In the genomic region with DNA sequence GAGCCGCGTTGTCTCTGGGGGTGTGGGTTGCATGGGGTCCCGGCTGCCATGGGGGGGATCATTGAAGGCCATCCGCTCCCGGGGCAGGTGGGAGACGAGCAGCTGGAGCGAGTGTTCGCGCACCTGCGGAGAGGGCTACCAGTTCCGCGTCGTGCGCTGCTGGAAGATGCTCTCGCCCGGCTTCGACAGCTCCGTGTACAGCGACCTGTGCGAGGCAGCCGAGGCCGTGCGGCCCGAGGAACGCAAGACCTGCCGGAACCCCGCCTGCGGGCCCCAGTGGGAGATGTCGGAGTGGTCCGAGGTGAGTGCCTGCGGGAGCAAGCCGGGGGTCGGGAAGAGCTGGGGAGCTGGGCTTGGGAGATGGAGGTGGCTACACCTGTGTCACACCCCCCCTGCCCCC, we compare ENCODE assay signal across 9 cellular contexts. TPM values are rescaled to one million over a fixed set of nuclear protein-coding genes. Genes with fewer than 3 reads are reported as not detected.
"Had no signal": no experiment of that assay in that cellular context is flagged by ENCODE, and none has a peak within 500 bp of the region (broad histone marks: within the 10 kb centered on the region; RNA-seq: fewer than 3 reads in every experiment).

No MANE protein-coding gene starts in this region.

- H3K4me1 ChIP-seq: HAP-1 had no signal

- H3K27ac ChIP-seq: GM23248 had no signal

- H3K27ac Mint-ChIP-seq: HFFc6 had no signal

- H2AFZ ChIP-seq: GM23248 had no signal

- H3K9ac ChIP-seq: GM23248 had no signal

- H3K9me3 Mint-ChIP-seq: HFFc6 had no signal

- H3K4me3 ChIP-seq: GM23248, HAP-1, K562 had no signal

- H3K9me3 ChIP-seq: HAP-1 had no signal

- H3K36me3 ChIP-seq: HAP-1 had no signal

- H3K4me3 Mint-ChIP-seq: HFFc6 had no signal

- DNase-seq: GM23248, GOT3, H7, HFFc6, IMR-90 had no signal

RNA-seq across cellular contexts. Expression of gene ADAMTSL2, which starts 33.7 kb away (rescaled TPM):
- total RNA-seq: H4, IMR-90 had no signal
- polyA plus RNA-seq: GM23248, IMR-90, K562 had no signal

RNA-seq across cellular contexts. Expression of gene FAM163B, which starts 41.0 kb away (rescaled TPM):
- total RNA-seq: GM23248, H4, HFFc6, HT-29, IMR-90, K562 had no signal
- polyA plus RNA-seq: GM23248, IMR-90, K562 had no signal

RNA-seq across cellular contexts. Expression of gene MYMK, which starts 43.4 kb away (rescaled TPM):
- total RNA-seq: GM23248, H4, H7, HFFc6, HT-29, IMR-90, K562 had no signal
- polyA plus RNA-seq: GM23248, IMR-90, K562 had no signal
